ENCODE assay signal across 1 cellular context in genomic region chr17:75181110-75181509, GRCh38.
TF ChIP-seq lines count a peak whose summit lies in the region.

No MANE protein-coding gene starts in this region.

TF ChIP-seq in HepG2, 621 proteins besides CTCF, POLR2A, EP300 and RAD21:
- no peak for TF ChIP-seq CEBPB (IDR thresholded peaks at IDR 0.05; ENCODE audit: borderline replicate concordance, low read depth, low read length)
- TF ChIP-seq ONECUT2 (CRISPR knock-in tag; IDR thresholded peaks at IDR 0.05): no peak
- TF ChIP-seq ZNF782 (CRISPR knock-in tag; IDR thresholded peaks at IDR 0.05; ENCODE audit: borderline replicate concordance): no peak
- TF ChIP-seq ARID2 (CRISPR knock-in tag; IDR thresholded peaks at IDR 0.05; ENCODE audit: borderline replicate concordance): 0 out of 2 replicates have a peak, but pooled peaks have one; percentile 8
- TF ChIP-seq EHMT2 (IDR thresholded peaks at IDR 0.05; ENCODE audit: borderline replicate concordance, low read depth, low read length): no peak
- TF ChIP-seq NR3C1 (CRISPR knock-in tag; IDR thresholded peaks at IDR 0.05): no peak
- no peak for TF ChIP-seq MTF1 (CRISPR knock-in tag; IDR thresholded peaks at IDR 0.05)
- TF ChIP-seq PPARG (CRISPR knock-in tag; conservative IDR thresholded peaks at IDR 0.05): no peak
- TF ChIP-seq SAP130 (CRISPR knock-in tag; IDR thresholded peaks at IDR 0.05; ENCODE audit: low read depth): peak; percentile 43
- TF ChIP-seq ZNF784 (CRISPR knock-in tag; IDR thresholded peaks at IDR 0.05; ENCODE audit: borderline replicate concordance): no peak
- TF ChIP-seq JUN (CRISPR knock-in tag; IDR thresholded peaks at IDR 0.05): no peak
- no peak for TF ChIP-seq ATAD3A (CRISPR knock-in tag; IDR thresholded peaks at IDR 0.05)
- no peak for TF ChIP-seq CREB1 (IDR thresholded peaks at IDR 0.05)
- no peak for TF ChIP-seq CREB1 (CRISPR knock-in tag; IDR thresholded peaks at IDR 0.05)
- TF ChIP-seq CAMTA2 (CRISPR knock-in tag; IDR thresholded peaks at IDR 0.05; ENCODE audit: borderline replicate concordance): no peak
- no peak for TF ChIP-seq ATF2 (CRISPR knock-in tag; IDR thresholded peaks at IDR 0.05)
